26 cellular contexts compared by ENCODE assay signal in genomic region chr2:178635897-178636296, GRCh38.
"Had no signal": no experiment of that assay in that cellular context is flagged by ENCODE, and none has a peak within 500 bp of the region (broad histone marks: within the 10 kb centered on the region; RNA-seq: fewer than 3 reads in every experiment).

No MANE protein-coding gene starts in this region.

- H3K36me3 ChIP-seq: ovary, right lobe of liver, uterus had no signal

- H3K27ac Mint-ChIP-seq: memory B cell; naive thymus-derived CD4-positive, alpha-beta T cell; natural killer cell treated with Interleukin-12 subunit alpha and Interleukin-12 subunit beta and Interleukin-15 and Interleukin-18, amount 100 ng/mL, for 72 hours; progenitor cell of endocrine pancreas; stimulated activated memory B cell treated with anti-CD40 and anti-IgM and Interleukin-4, amounts not matched to agents 10 μg/mL and 1 μg/mL and 100 μg/mL, for 72 hours; stimulated activated naive CD8-positive, alpha-beta T cell treated with anti-CD3 and anti-CD28 coated beads, Interleukin-15, amount 100 ng/mL, for 72 hours; type B pancreatic cell had no signal

- H3K4me3 ChIP-seq: mucosa of descending colon, ovary, right lobe of liver, smooth muscle cell, tibial nerve, uterus had no signal

- H3K27me3 Mint-ChIP-seq: memory B cell; naive thymus-derived CD4-positive, alpha-beta T cell; natural killer cell treated with Interleukin-12 subunit alpha and Interleukin-12 subunit beta and Interleukin-15 and Interleukin-18, amount 100 ng/mL, for 72 hours; progenitor cell of endocrine pancreas; stimulated activated memory B cell treated with anti-CD40 and anti-IgM and Interleukin-4, amounts not matched to agents 10 μg/mL and 1 μg/mL and 100 μg/mL, for 72 hours; stimulated activated naive CD8-positive, alpha-beta T cell treated with anti-CD3 and anti-CD28 coated beads, Interleukin-15, amount 100 ng/mL, for 72 hours; type B pancreatic cell had no signal

- FAIRE-seq: keratinocyte had no signal

- H3K9me3 ChIP-seq: mucosa of descending colon, ovary, right lobe of liver, tibial nerve, uterus had no signal

- ATAC-seq: left lobe of liver; mucosa of descending colon; naive thymus-derived CD4-positive, alpha-beta T cell; natural killer cell treated with Interleukin-12 subunit alpha and Interleukin-12 subunit beta and Interleukin-15 and Interleukin-18, amount 100 ng/mL, for 72 hours; right lobe of liver; stimulated activated memory B cell treated with anti-CD40 and anti-IgM and Interleukin-4, amounts not matched to agents 10 μg/mL and 1 μg/mL and 100 μg/mL, for 72 hours; stimulated activated naive CD8-positive, alpha-beta T cell treated with anti-CD3 and anti-CD28 coated beads, Interleukin-15, amount 100 ng/mL, for 72 hours had no signal

- H3K36me3 Mint-ChIP-seq: natural killer cell treated with Interleukin-12 subunit alpha and Interleukin-12 subunit beta and Interleukin-15 and Interleukin-18, amount 100 ng/mL, for 72 hours; type B pancreatic cell had no signal

- H3K4me3 Mint-ChIP-seq: memory B cell; naive thymus-derived CD4-positive, alpha-beta T cell; natural killer cell treated with Interleukin-12 subunit alpha and Interleukin-12 subunit beta and Interleukin-15 and Interleukin-18, amount 100 ng/mL, for 72 hours; stimulated activated memory B cell treated with anti-CD40 and anti-IgM and Interleukin-4, amounts not matched to agents 10 μg/mL and 1 μg/mL and 100 μg/mL, for 72 hours; stimulated activated naive CD8-positive, alpha-beta T cell treated with anti-CD3 and anti-CD28 coated beads, Interleukin-15, amount 100 ng/mL, for 72 hours; type B pancreatic cell had no signal

- H3K27ac ChIP-seq: ovary, right lobe of liver, tibial nerve, uterus had no signal

- H3K9me3 Mint-ChIP-seq: memory B cell; naive thymus-derived CD4-positive, alpha-beta T cell; natural killer cell treated with Interleukin-12 subunit alpha and Interleukin-12 subunit beta and Interleukin-15 and Interleukin-18, amount 100 ng/mL, for 72 hours; stimulated activated memory B cell treated with anti-CD40 and anti-IgM and Interleukin-4, amounts not matched to agents 10 μg/mL and 1 μg/mL and 100 μg/mL, for 72 hours; stimulated activated naive CD8-positive, alpha-beta T cell treated with anti-CD3 and anti-CD28 coated beads, Interleukin-15, amount 100 ng/mL, for 72 hours; type B pancreatic cell had no signal

- H3K4me2 ChIP-seq: smooth muscle cell had no signal

- H3K4me1 Mint-ChIP-seq: memory B cell; stimulated activated memory B cell treated with anti-CD40 and anti-IgM and Interleukin-4, amounts not matched to agents 10 μg/mL and 1 μg/mL and 100 μg/mL, for 72 hours; stimulated activated naive CD8-positive, alpha-beta T cell treated with anti-CD3 and anti-CD28 coated beads, Interleukin-15, amount 100 ng/mL, for 72 hours had no signal

- H3K4me1 ChIP-seq: right lobe of liver, tibial nerve, uterus had no signal

- DNase-seq: hypothalamus; kidney glomerular epithelial cell; left cardiac atrium; midbrain; mucosa of descending colon; naive thymus-derived CD4-positive, alpha-beta T cell; ovary; retina; right lobe of liver; stimulated activated CD4-positive, alpha-beta T cell treated with anti-CD3 and anti-CD28 coated beads, Interleukin-1b, Interleukin-23, amount 100 ng/mL, for 48 hours; stimulated activated CD4-positive, alpha-beta T cell treated with anti-CD3 and anti-CD28 coated beads, Interleukin-2, amount 100 ng/mL, for 48 hours; stimulated activated CD4-positive, alpha-beta T cell treated with anti-CD3 and anti-CD28 coated beads, Interleukin-4, amount 100 ng/mL, for 4 hours; stimulated activated CD8-positive, alpha-beta memory T cell treated with anti-CD3 and anti-CD28 coated beads, Interleukin-4, amount 100 ng/mL, for 48 hours; stimulated activated naive CD4-positive, alpha-beta T cell treated with Interleukin-2 at 50 U/mL for 16 hours; stimulated activated naive CD8-positive, alpha-beta T cell treated with anti-CD3 and anti-CD28 coated beads, Interleukin-15, amount 100 ng/mL, for 72 hours; substantia nigra; uterus had no signal

- H3K27me3 ChIP-seq: ovary, right lobe of liver, tibial nerve, uterus had no signal
